In the genomic region with DNA sequence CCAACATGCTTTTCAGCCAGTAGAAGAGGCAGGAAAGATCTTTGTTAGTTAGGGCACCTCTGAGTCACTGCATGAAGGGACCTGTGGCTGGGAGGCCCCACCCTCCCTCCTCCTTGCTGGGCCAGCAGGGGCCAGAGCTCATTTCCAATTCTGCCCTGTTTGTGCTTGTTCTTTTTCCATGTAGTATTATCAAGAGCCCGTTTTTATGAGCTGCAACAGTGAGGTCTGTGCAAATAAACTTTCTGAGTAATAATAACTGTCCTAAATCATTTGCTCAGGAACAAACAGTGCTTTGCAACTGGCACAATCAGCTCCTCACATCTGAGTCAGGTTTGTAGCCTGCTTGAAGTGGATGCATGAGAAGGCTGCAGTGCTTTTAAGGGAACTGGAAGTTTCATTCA, we compare ENCODE assay signal across 8 cellular contexts.
DNase-seq lines count a peak whose midpoint lies in the region; ATAC-seq and TF ChIP-seq lines count a peak whose summit lies in the region.

No MANE protein-coding gene starts in this region.

- in situ Hi-C loops in astrocyte of the spinal cord (cut with HindIII; ENCODE audit: low sequenced_read_pairs): no loop called here
- in situ Hi-C loops in G401 (cut with HindIII; ENCODE audit: low sequenced_read_pairs): no loop called here

- peaks cover 22% of the 10 kb centered on the region for H3K4me1 ChIP-seq in prostate gland (replicated peaks)

- no peaks in the 10 kb centered on the region for H3K27me3 ChIP-seq in prostate gland (replicated peaks; ENCODE audit: insufficient read depth)

- TF ChIP-seq POLR2A in prostate gland (IDR thresholded peaks at IDR 0.05): no peak
- TF ChIP-seq POLR2A in GM18505 (IDR thresholded peaks at IDR 0.05; ENCODE audit: borderline replicate concordance, extremely low read depth, insufficient read depth, insufficient read length): no peak

- DNase-seq in GM03348 (ENCODE audit: low spot score) (peak; percentile 48), RWPE1 (ENCODE audit: low spot score) (peak; percentile 67), astrocyte of the spinal cord (ENCODE audit: low read depth, low spot score) (peak; percentile 66), prostate gland (ENCODE audit: low spot score) (peak; percentile 93), G401 (ENCODE audit: low spot score) (no peak), globus pallidus (ENCODE audit: low spot score) (no peak)

- ATAC-seq in GM18907 (IDR thresholded peaks at IDR 0.05; ENCODE audit: unreplicated experiment) (no peak), GM18505 (IDR thresholded peaks at IDR 0.05; ENCODE audit: unreplicated experiment) (no peak)

- no peak for TF ChIP-seq CTCF in RWPE1 (conservative IDR thresholded peaks at IDR 0.05; ENCODE audit: low read depth)
- TF ChIP-seq CTCF in astrocyte of the spinal cord (IDR thresholded peaks at IDR 0.05; ENCODE audit: low read depth, low read length): no peak
- TF ChIP-seq CTCF in prostate gland (IDR thresholded peaks at IDR 0.05): peak in 1 of 4 experiments; percentile 38

- H3K27ac ChIP-seq in RWPE1 (peak overlapping the region; percentile 87), prostate gland (peak overlapping the region; percentile 68 to 79)

- 0% methylated on average over 1 of the region's 1 CpG for WGBS in prostate gland

- POLR2A ChIA-PET in RWPE1 (lab: Yijun Ruan, JAX; ENCODE audit: low non-redundant PET): no interaction called here

- intact Hi-C loops in prostate gland (cut with DNase I): loop anchor here (2.0 kb wide), 1 partner anchor 128 kb away; the partner anchor contains the start of gene ARL4C

- no peaks in the 10 kb centered on the region for H3K9me3 ChIP-seq in prostate gland

- H3K4me3 ChIP-seq in astrocyte of the spinal cord (ENCODE audit: low read depth, low read length) (no peak overlapping the region), prostate gland (no peak overlapping the region)

- CTCF ChIA-PET in RWPE1 (lab: Yijun Ruan, JAX): interaction anchor here (0.6 kb wide), 1 partner anchor 409 kb away, joined by 4 read pairs; no protein-coding TSS in a partner anchor

- no peaks in the 10 kb centered on the region for H3K36me3 ChIP-seq in prostate gland

Comparison
In these comparisons a context has a peak if more than half of its experiments do, and no peak if none do; other contexts are left out.
1. DNase-seq: peak in GM03348 (single experiment), RWPE1 (single experiment), astrocyte of the spinal cord (single experiment) and prostate gland (single experiment); none in G401 (single experiment) and globus pallidus (single experiment).